Comparison of ENCODE assay signal across 9 cellular contexts in the genomic region with DNA sequence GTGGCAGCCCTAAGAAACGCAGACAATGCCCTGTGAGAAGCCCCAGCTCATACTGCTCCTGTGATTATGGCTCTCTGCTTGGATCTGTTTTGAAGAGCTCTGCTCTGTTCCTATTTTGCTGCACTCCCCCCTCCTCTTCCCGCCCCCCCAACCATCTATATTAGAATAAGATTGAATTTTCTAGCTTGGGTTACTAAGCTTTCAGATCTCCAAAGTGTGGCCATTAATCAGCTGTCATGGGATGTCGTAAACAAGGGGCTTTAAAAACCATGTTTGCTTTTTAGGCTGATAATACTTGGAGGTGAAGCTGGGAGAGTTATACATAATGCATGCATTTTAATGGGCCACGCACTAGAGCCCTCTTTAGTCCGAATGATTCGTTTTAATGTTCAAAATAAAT.
"Had no signal": no experiment of that assay in that cellular context is flagged by ENCODE, and none has a peak within 500 bp of the region (broad histone marks: within the 10 kb centered on the region; RNA-seq: fewer than 3 reads in every experiment).

No MANE protein-coding gene starts in this region.

- DNase-seq: activated naive CD4-positive, alpha-beta T cell treated with anti-CD3 and anti-CD28 coated beads, Interleukin-2, amount 10 ng/mL, durations not matched to agents 7 days and 5 days; cerebellar nuclear complex; effector CD8-positive, alpha-beta T cell; esophagus squamous epithelium; hypothalamus; mesendoderm; nucleus accumbens; retina; stimulated activated CD4-positive, alpha-beta T cell treated with anti-CD3 and anti-CD28 coated beads, Interleukin-2, amount 100 ng/mL, for 48 hours had no signal
